10 cellular contexts compared by ENCODE assay signal in genomic region chr18:9535430-9535972, GRCh38.
A peak's percentile ranks its signal among the peaks of the same experiment; 100 is the strongest.
DNase-seq lines count a peak whose midpoint lies in the region; ATAC-seq lines count a peak whose summit lies in the region.
"Had no signal": no experiment of that assay in that cellular context is flagged by ENCODE, and none has a peak within 500 bp of the region (broad histone marks: within the 10 kb centered on the region; RNA-seq: fewer than 3 reads in every experiment).

No MANE protein-coding gene starts in this region.

- peak; percentile 93 for DNase-seq in EL
- peak in 40 of 58 donors; percentile 8 to 78 (median 42) for DNase-seq in anterior cingulate cortex (lab: John Stamatoyannopoulos, UW)
- DNase-seq in hepatic stellate cell (ENCODE audit: low spot score), result peak; percentile 90
- no peak for DNase-seq in sciatic nerve (ENCODE audit: low spot score)
- no peak for DNase-seq in UCSD-AML1 (lab: John Stamatoyannopoulos, UW; ENCODE audit: unreplicated experiment)
- no peak for DNase-seq in stimulated activated CD4-positive, alpha-beta T cell treated with anti-CD3 and anti-CD28 coated beads, Interleukin-4, amount 100 ng/mL, for 4 hours
- no peak for DNase-seq in COR-L47 (lab: John Stamatoyannopoulos, UW)
- DNase-seq: activated CD4-positive, alpha-beta T cell treated with anti-CD3 and anti-CD28 coated beads for 1 hour; DND-41 had no signal

- ATAC-seq in sciatic nerve (peak; percentile 86), GM19467 (IDR thresholded peaks at IDR 0.05; ENCODE audit: unreplicated experiment) (no peak)

- intact Hi-C loops in sciatic nerve (cut with DNase I), result no loop called here

Comparison
In these comparisons a context has a peak if more than half of its experiments do, and no peak if none do; other contexts are left out.
1. DNase-seq: peak in EL (single experiment), anterior cingulate cortex (40 of 58) and hepatic stellate cell (single experiment); none in sciatic nerve (single experiment), UCSD-AML1 (single experiment), stimulated activated CD4-positive, alpha-beta T cell treated with anti-CD3 and anti-CD28 coated beads, Interleukin-4, amount 100 ng/mL, for 4 hours (0 of 2) and COR-L47 (single experiment).